24 cellular contexts compared by ENCODE assay signal in genomic region chr3:38614091-38614490, GRCh38. TPM values are rescaled to one million over a fixed set of nuclear protein-coding genes. Genes with fewer than 3 reads are reported as not detected.
"Had no signal": no experiment of that assay in that cellular context is flagged by ENCODE, and none has a peak within 500 bp of the region (broad histone marks: within the 10 kb centered on the region; RNA-seq: fewer than 3 reads in every experiment).

No MANE protein-coding gene starts in this region.

- H3K27ac Mint-ChIP-seq: naive thymus-derived CD8-positive, alpha-beta T cell; progenitor cell of endocrine pancreas had no signal

- H3K36me3 Mint-ChIP-seq: naive thymus-derived CD8-positive, alpha-beta T cell had no signal

- H3K9me3 ChIP-seq: colonic mucosa, esophagus squamous epithelium, gastroesophageal sphincter, mucosa of descending colon, neutrophil, right lobe of liver, stomach, thoracic aorta, transverse colon had no signal

- H3K36me3 ChIP-seq: colonic mucosa, esophagus squamous epithelium, gastroesophageal sphincter, neutrophil, right lobe of liver, stomach, thoracic aorta, transverse colon had no signal

- H3K4me3 ChIP-seq: colonic mucosa, esophagus squamous epithelium, gastroesophageal sphincter, hepatocyte, mucosa of descending colon, right lobe of liver, skin epidermis, stomach, thoracic aorta, transverse colon had no signal

- H3K9me3 Mint-ChIP-seq: naive thymus-derived CD8-positive, alpha-beta T cell had no signal

- H3K4me1 Mint-ChIP-seq: naive thymus-derived CD8-positive, alpha-beta T cell had no signal

- H3K4me3 Mint-ChIP-seq: naive thymus-derived CD8-positive, alpha-beta T cell had no signal

- DNase-seq: cerebellar nuclear complex; colonic mucosa; dermis blood vessel endothelial cell; esophagus squamous epithelium; foreskin fibroblast; glutamatergic neuron; kidney; left colon; mucosa of descending colon; right lobe of liver; stimulated activated CD4-positive, alpha-beta T cell treated with anti-CD3 and anti-CD28 coated beads, Interleukin-12 subunit alpha, Interleukin-12 subunit beta, amount 100 ng/mL, for 4 hours; stimulated activated naive CD4-positive, alpha-beta T cell; stomach; substantia nigra; transverse colon had no signal

- H3K4me1 ChIP-seq: colonic mucosa, esophagus squamous epithelium, gastroesophageal sphincter, right lobe of liver, stomach, transverse colon had no signal

- H3K27me3 ChIP-seq: colonic mucosa, esophagus squamous epithelium, gastroesophageal sphincter, hepatocyte, neutrophil, right lobe of liver, stomach, transverse colon had no signal

- H3K27ac ChIP-seq: colonic mucosa, esophagus squamous epithelium, gastroesophageal sphincter, hepatocyte, neutrophil, right lobe of liver, skin epidermis, stomach, thoracic aorta, transverse colon had no signal

- ATAC-seq: gastroesophageal sphincter; left colon; mucosa of descending colon; naive thymus-derived CD8-positive, alpha-beta T cell; right lobe of liver had no signal

RNA-seq across cellular contexts. Expression of gene SCN5A, which starts 35.4 kb away (rescaled TPM):
- total RNA-seq: osteocyte had no signal
- polyA plus RNA-seq: naive thymus-derived CD8-positive, alpha-beta T cell; neural cell had no signal
